8 cellular contexts compared by ENCODE assay signal in genomic region chr5:119275146-119275872, GRCh38.
A peak's percentile ranks its signal among the peaks of the same experiment; 100 is the strongest.
DNase-seq lines count a peak whose midpoint lies in the region; ATAC-seq and TF ChIP-seq lines count a peak whose summit lies in the region.

No MANE protein-coding gene starts in this region.

- H3K27me3 ChIP-seq in DOHH2 (ENCODE audit: control insufficient read depth, low read length) (no peaks in the 10 kb centered on the region), body of pancreas (no peaks in the 10 kb centered on the region), thymus (ENCODE audit: control insufficient read depth, insufficient read depth) (no peaks in the 10 kb centered on the region)

- H3K4me1 ChIP-seq in DOHH2 (ENCODE audit: control insufficient read depth, low read length) (peaks cover 76% of the 10 kb centered on the region), body of pancreas (peaks cover 54% of the 10 kb centered on the region), thymus (ENCODE audit: control insufficient read depth, insufficient read depth, low read length) (peaks cover 74% of the 10 kb centered on the region)

- H3K27ac ChIP-seq in DOHH2 (ENCODE audit: low read depth, low read length) (peak overlapping the region; percentile 71), KOPT-K1 (ENCODE audit: low read depth, low read length, poor library complexity, severe bottlenecking) (peak overlapping the region; percentile 95), body of pancreas (peak overlapping the region in 3 of 4 donors; percentile 25 to 95 (median 71)), thymus (ENCODE audit: low read depth) (peak overlapping the region; percentile 80)

- no peaks in the 10 kb centered on the region for H3K9me2 ChIP-seq in DOHH2 (replicated peaks; ENCODE audit: control insufficient read depth, low read length)

- no peaks in the 10 kb centered on the region for H4K20me1 ChIP-seq in DOHH2 (ENCODE audit: control insufficient read depth, insufficient read depth, low read depth, low read length)

- H3K9me3 ChIP-seq in DOHH2 (ENCODE audit: control insufficient read depth, insufficient read depth, low read length) (no peaks in the 10 kb centered on the region), KOPT-K1 (ENCODE audit: insufficient read depth, low read length, poor library complexity, severe bottlenecking) (no peaks in the 10 kb centered on the region), body of pancreas (no peaks in the 10 kb centered on the region), thymus (ENCODE audit: control insufficient read depth) (no peaks in the 10 kb centered on the region)

- H3K36me3 ChIP-seq in DOHH2 (ENCODE audit: control insufficient read depth, low read length) (0 out of 2 replicates have a peak, but pooled peaks cover 2% of the 10 kb centered on the region), KOPT-K1 (ENCODE audit: insufficient read depth, low read length) (peaks cover 35% of the 10 kb centered on the region), body of pancreas (replicated peaks in 1 of 2; ENCODE audit: insufficient read depth in 1 of 2, low read depth in 2 of 2) (no peaks in the 10 kb centered on the region), thymus (ENCODE audit: control insufficient read depth, insufficient read depth) (no peaks in the 10 kb centered on the region)

- peak; percentile 7 for ATAC-seq in GM21619 (IDR thresholded peaks at IDR 0.05; ENCODE audit: unreplicated experiment)
- ATAC-seq in body of pancreas = peak; percentile 27

- peak overlapping the region; percentile 66 for H3K4me2 ChIP-seq in DOHH2 (ENCODE audit: low read length)

- WGBS in body of pancreas, 2 donors = 87 to 90% methylated on average over 6 of the region's 6 CpGs
- 86% methylated on average over 6 of the region's 6 CpGs for WGBS in thymus

- intact Hi-C loops in body of pancreas (cut with DNase I) = no loop called here

- H3K79me2 ChIP-seq in DOHH2 (ENCODE audit: control insufficient read depth, low read length) = peaks cover 34% of the 10 kb centered on the region

- H3F3A ChIP-seq in DOHH2 (ENCODE audit: control insufficient read depth, insufficient read depth) = peaks cover 22% of the 10 kb centered on the region

- no peak for DNase-seq in body of pancreas
- no peak for DNase-seq in amniotic stem cell (lab: John Stamatoyannopoulos, UW)
- DNase-seq in superior temporal gyrus (ENCODE audit: extremely low spot score) = no peak
- no peak for DNase-seq in activated effector memory CD4-positive, alpha-beta T cell treated with anti-CD3 and anti-CD28 coated beads, Interleukin-2, amount 50 U/mL, for 16 hours

- TF ChIP-seq CTCF in DOHH2 (IDR thresholded peaks at IDR 0.05; ENCODE audit: low read depth, low read length, poor library complexity, severe bottlenecking) (no peak), body of pancreas (IDR thresholded peaks at IDR 0.05) (no peak)

- no peak for TF ChIP-seq POLR2A in body of pancreas (IDR thresholded peaks at IDR 0.05)

- peak overlapping the region; percentile 52 for H3K4me3 ChIP-seq in DOHH2 (ENCODE audit: low read length)
- no peak overlapping the region for H3K4me3 ChIP-seq in body of pancreas
- no peak overlapping the region for H3K4me3 ChIP-seq in thymus (ENCODE audit: low read length)
